In the genomic region with DNA sequence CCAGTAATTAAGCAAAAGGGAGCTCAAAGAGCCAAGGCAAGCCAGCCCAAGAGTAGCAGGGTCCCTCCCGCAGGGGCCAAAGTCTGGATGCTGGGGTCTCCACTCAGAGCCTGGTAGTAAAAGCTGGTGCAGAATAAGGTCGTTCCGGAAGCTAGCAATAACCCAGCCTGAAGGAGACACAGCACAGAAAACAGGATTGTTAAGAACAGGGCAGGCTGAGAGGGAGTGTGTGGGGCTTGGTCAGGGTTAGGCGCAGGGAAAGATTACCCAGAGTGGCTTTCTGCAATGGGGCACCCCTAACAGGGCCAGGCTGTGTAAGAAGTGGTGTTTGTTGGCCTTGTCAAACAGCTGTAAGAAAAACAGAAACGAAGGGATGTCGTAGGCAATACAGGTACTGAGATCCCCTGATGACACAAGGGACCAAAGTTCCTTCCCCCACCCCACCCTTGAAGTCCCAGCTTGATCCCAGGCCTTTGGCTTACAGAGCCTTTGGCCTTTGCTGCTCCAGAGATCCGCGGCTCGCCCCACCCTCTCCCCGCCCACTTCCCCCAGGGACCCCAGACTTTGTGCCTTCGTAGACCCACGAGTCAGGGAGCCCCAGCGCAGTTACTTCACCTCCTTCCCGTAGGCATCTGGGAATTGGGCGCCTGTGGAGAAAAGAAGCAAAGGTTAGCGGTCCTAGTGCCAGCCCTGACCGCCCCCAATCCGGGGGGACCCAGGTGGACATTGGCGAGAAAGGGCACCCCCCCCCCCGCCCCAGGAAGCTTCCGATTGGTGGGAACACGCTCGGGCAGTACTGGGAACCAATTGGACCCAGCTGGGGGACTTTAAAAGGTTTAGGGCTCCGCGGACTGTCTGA, we compare ENCODE assay signal across 8 cellular contexts. TPM values are rescaled to one million over a fixed set of nuclear protein-coding genes. Genes with fewer than 3 reads are reported as not detected.
A peak's percentile ranks its signal among the peaks of the same experiment; 100 is the strongest.
DNase-seq lines count a peak whose midpoint lies in the region; ATAC-seq and TF ChIP-seq lines count a peak whose summit lies in the region.

No MANE protein-coding gene starts in this region.

- H3K36me3 Mint-ChIP-seq in IgD-negative memory B cell (no peaks in the 10 kb centered on the region), activated B cell treated with CpG ODN at 0.5 μM for 24 hours (ENCODE audit: low read depth) (peaks cover 10% of the 10 kb centered on the region), neural progenitor cell (peaks cover 6% of the 10 kb centered on the region)

- peaks cover 46% of the 10 kb centered on the region for H3K79me2 ChIP-seq in neural progenitor cell (ENCODE audit: low read depth)

- peaks cover 50% of the 10 kb centered on the region for H3F3A ChIP-seq in neural progenitor cell (ENCODE audit: low read depth)

- no peaks in the 10 kb centered on the region for H3K27me3 ChIP-seq in neural progenitor cell

- peaks cover 8 to 19% (median 12%) of the 10 kb centered on the region in 3 donors for H3K4me1 Mint-ChIP-seq in IgD-negative memory B cell
- H3K4me1 Mint-ChIP-seq in activated B cell treated with CpG ODN at 0.5 μM for 24 hours, result peaks cover 19% of the 10 kb centered on the region
- peaks cover 33% of the 10 kb centered on the region for H3K4me1 Mint-ChIP-seq in neural progenitor cell

- H2AFZ ChIP-seq in neural progenitor cell (replicated peaks), result no peak overlapping the region

- POLR2A ChIA-PET in activated B cell treated with CpG ODN at 0.5 μM for 24 hours (lab: Charles Lee), result interaction anchor here (0.5 to 2.9 kb wide), 28 partner anchors 10 to 1036 kb away, joined by 3 to 40 read pairs (median 5); partner anchors contain the start of genes ACAP1, FXR2, GPS2 and PLSCR3

- H3K4me3 ChIP-seq in fibroblast of mammary gland (ENCODE audit: control insufficient read depth, low read depth, low read length) (peak overlapping the region; percentile 67), neural progenitor cell (peak overlapping the region; percentile 55)

- peaks cover 19% of the 10 kb centered on the region for H3K4me1 ChIP-seq in neural progenitor cell

- H3K27ac Mint-ChIP-seq in IgD-negative memory B cell (peak overlapping the region in 2 of 3 donors; percentile 87 to 95), activated B cell treated with CpG ODN at 0.5 μM for 24 hours (peak overlapping the region; percentile 94), neural progenitor cell (peak overlapping the region; percentile 50)

- H3K9me3 Mint-ChIP-seq in IgD-negative memory B cell, result no peaks in the 10 kb centered on the region
- no peaks in the 10 kb centered on the region for H3K9me3 Mint-ChIP-seq in activated B cell treated with CpG ODN at 0.5 μM for 24 hours
- no peaks in the 10 kb centered on the region for H3K9me3 Mint-ChIP-seq in neural progenitor cell

- DNase-seq in DMS 273 treated with DMSO at 0.1 percent for 48 hours (lab: John Stamatoyannopoulos, UW), result peak; percentile 61
- no peak for DNase-seq in activated B cell treated with CpG ODN at 0.5 μM for 24 hours
- DNase-seq in fibroblast of mammary gland (ENCODE audit: low read depth), result no peak
- peak; percentile 85 for DNase-seq in neural progenitor cell (ENCODE audit: low spot score)
- DNase-seq in pons (ENCODE audit: low spot score), result no peak
- DNase-seq in cerebellar nuclear complex (lab: John Stamatoyannopoulos, UW), result no peak

- intact Hi-C loops in activated B cell treated with CpG ODN at 0.5 μM for 24 hours (cut with micrococcal nuclease), result no loop called here

- peak overlapping the region; percentile 30 for H3K27ac ChIP-seq in neural progenitor cell

- no peak for TF ChIP-seq CTCF in activated B cell treated with CpG ODN at 0.5 μM for 24 hours (IDR thresholded peaks at IDR 0.05)
- TF ChIP-seq CTCF in fibroblast of mammary gland (conservative IDR thresholded peaks at IDR 0.05; ENCODE audit: control insufficient read depth, insufficient read depth, low read depth, low read length), result no peak
- TF ChIP-seq CTCF in neural progenitor cell (IDR thresholded peaks at IDR 0.05), result no peak

- H3K9me3 ChIP-seq in neural progenitor cell (ENCODE audit: low read depth), result no peaks in the 10 kb centered on the region

- ATAC-seq in activated B cell treated with CpG ODN at 0.5 μM for 24 hours (ENCODE audit: low read depth), result no peak
- no peak for ATAC-seq in HG03520 (IDR thresholded peaks at IDR 0.05; ENCODE audit: unreplicated experiment)

- peaks cover 3% of the 10 kb centered on the region for H3K27me3 Mint-ChIP-seq in IgD-negative memory B cell
- peaks cover 9% of the 10 kb centered on the region for H3K27me3 Mint-ChIP-seq in activated B cell treated with CpG ODN at 0.5 μM for 24 hours
- peaks cover 11% of the 10 kb centered on the region for H3K27me3 Mint-ChIP-seq in neural progenitor cell (ENCODE audit: insufficient read depth, low read depth)

- peaks cover 29% of the 10 kb centered on the region for H4K20me1 ChIP-seq in neural progenitor cell (ENCODE audit: low read depth)

- peak overlapping the region; percentile 10 for H3K9ac ChIP-seq in neural progenitor cell

- CTCF ChIA-PET in activated B cell treated with CpG ODN at 0.5 μM for 24 hours (lab: Charles Lee), result interaction anchor here (1.2 to 1.6 kb wide), 2 partner anchors 32 to 34 kb away, joined by 3 to 9 read pairs; partner anchors contain the start of gene TMEM102

- H3K4me3 Mint-ChIP-seq in IgD-negative memory B cell (peak overlapping the region; percentile 95 to 98 (median 97)), activated B cell treated with CpG ODN at 0.5 μM for 24 hours (peak overlapping the region; percentile 97), neural progenitor cell (peak overlapping the region; percentile 96)

- H3K36me3 ChIP-seq in neural progenitor cell, result no peaks in the 10 kb centered on the region

- H3K4me2 ChIP-seq in neural progenitor cell, result peak overlapping the region; percentile 70

RNA-seq across cellular contexts. Expression of gene TMEM256, which starts 0.6 kb away (rescaled TPM):
- polyA plus RNA-seq in IgD-negative memory B cell, result 84.7 TPM
- total RNA-seq in activated B cell treated with CpG ODN at 0.5 μM for 24 hours, result 98.2 and 117 TPM in 2 replicates
- total RNA-seq in neural progenitor cell (ENCODE audit: low replicate concordance), result 72.0 and 152 TPM in 2 replicates

RNA-seq across cellular contexts. Expression of gene NLGN2, which starts 4.4 kb away (rescaled TPM):
- polyA plus RNA-seq in IgD-negative memory B cell, result not detected
- total RNA-seq in activated B cell treated with CpG ODN at 0.5 μM for 24 hours, result 0.66 and 1.1 TPM in 2 replicates
- 13.9 and 36.5 TPM in 2 replicates for total RNA-seq in neural progenitor cell (ENCODE audit: low replicate concordance)

RNA-seq across cellular contexts. Expression of gene PLSCR3, which starts 8.9 kb away (rescaled TPM):
- polyA plus RNA-seq in IgD-negative memory B cell, result 113 TPM
- total RNA-seq in activated B cell treated with CpG ODN at 0.5 μM for 24 hours, result 31.7 and 35.2 TPM in 2 replicates
- 6.6 and 17.5 TPM in 2 replicates for total RNA-seq in neural progenitor cell (ENCODE audit: low replicate concordance)

RNA-seq across cellular contexts. Expression of gene SPEM1, which starts 16.9 kb away (rescaled TPM):
- polyA plus RNA-seq in IgD-negative memory B cell, result not detected
- not detected in 2 replicates for total RNA-seq in activated B cell treated with CpG ODN at 0.5 μM for 24 hours
- total RNA-seq in neural progenitor cell (ENCODE audit: low replicate concordance), result not detected in 2 replicates

RNA-seq across cellular contexts. Expression of gene SPEM2, which starts 22.1 kb away (rescaled TPM):
- not detected for polyA plus RNA-seq in IgD-negative memory B cell
- total RNA-seq in activated B cell treated with CpG ODN at 0.5 μM for 24 hours (not detected in 2 replicates), neural progenitor cell (ENCODE audit: low replicate concordance) (not detected in 2 replicates)

Comparison
In these comparisons a context has a peak if more than half of its experiments do, and no peak if none do; other contexts are left out.
1. DNase-seq: peak in DMS 273 treated with DMSO at 0.1 percent for 48 hours (single experiment) and neural progenitor cell (single experiment); none in activated B cell treated with CpG ODN at 0.5 μM for 24 hours (single experiment), fibroblast of mammary gland (single experiment), pons (single experiment) and cerebellar nuclear complex (0 of 2).
2. Peak in every context shown above with its lines, with median percentiles within 50 percentile points of each other: H3K27ac Mint-ChIP-seq and H3K4me3 Mint-ChIP-seq.